Comparison of ENCODE assay signal across 16 cellular contexts in the genomic region with DNA sequence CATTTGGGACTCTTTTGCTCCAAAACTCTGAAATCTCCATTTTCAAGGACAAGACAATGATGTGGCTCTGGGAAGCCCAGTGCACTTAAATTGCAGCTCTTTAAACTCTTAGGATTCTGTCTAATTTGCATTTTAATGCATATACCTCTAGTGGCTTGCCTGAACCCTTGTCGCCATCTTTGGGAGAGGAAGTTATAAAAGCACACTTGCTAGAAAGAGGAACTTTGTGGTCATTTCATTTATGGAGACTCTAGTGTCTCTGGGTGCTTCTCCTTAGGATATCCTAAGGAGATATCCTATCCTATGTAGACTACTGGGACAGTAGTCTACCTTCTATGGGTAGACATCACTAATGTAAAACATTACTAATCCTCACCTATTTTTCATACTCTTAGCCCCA.
"Had no signal": no experiment of that assay in that cellular context is flagged by ENCODE, and none has a peak within 500 bp of the region (broad histone marks: within the 10 kb centered on the region; RNA-seq: fewer than 3 reads in every experiment).

No MANE protein-coding gene starts in this region.

- H3K27ac ChIP-seq: gastroesophageal sphincter, psoas muscle, right lobe of liver, spleen, transverse colon had no signal

- H3K4me3 ChIP-seq: gastroesophageal sphincter, psoas muscle, right lobe of liver, spleen, transverse colon had no signal

- H3K9me3 Mint-ChIP-seq: activated naive CD4-positive, alpha-beta T cell treated with anti-CD3 and anti-CD28 coated beads, Interleukin-2, amount 50 U/mL, for 24 hours; stimulated activated naive B cell treated with anti-CD40 and anti-IgM and Interleukin-4, amounts not matched to agents 10 μg/mL and 1 μg/mL and 100 μg/mL, for 72 hours had no signal

- H3K27ac Mint-ChIP-seq: activated naive CD4-positive, alpha-beta T cell treated with anti-CD3 and anti-CD28 coated beads, Interleukin-2, amount 50 U/mL, for 24 hours; stimulated activated naive B cell treated with anti-CD40 and anti-IgM and Interleukin-4, amounts not matched to agents 10 μg/mL and 1 μg/mL and 100 μg/mL, for 72 hours had no signal

- H3K9me3 ChIP-seq: gastroesophageal sphincter, psoas muscle, right lobe of liver, spleen, transverse colon had no signal

- DNase-seq: activated CD4-positive, alpha-beta T cell treated with anti-CD3 and anti-CD28 coated beads, Interleukin-2, amount 50 U/mL, for 4 hours; activated effector memory CD4-positive, alpha-beta T cell treated with Interleukin-2 at 50 U/mL for 16 hours; activated T-cell treated with anti-CD3 and anti-CD28 coated beads, Interleukin-2, amount 50 U/mL, for 1 hour; caudate nucleus; cortex of kidney; effector memory CD4-positive, alpha-beta T cell; right lobe of liver; spleen; stimulated activated CD4-positive, alpha-beta T cell treated with anti-CD3 and anti-CD28 coated beads, Interleukin-1b, Interleukin-23, amount 100 ng/mL, for 48 hours; stimulated activated naive B cell treated with anti-CD40 and anti-IgM and Interleukin-4, amounts not matched to agents 10 μg/mL and 1 μg/mL and 100 μg/mL, for 72 hours; substantia nigra; transverse colon had no signal

- H3K4me3 Mint-ChIP-seq: activated naive CD4-positive, alpha-beta T cell treated with anti-CD3 and anti-CD28 coated beads, Interleukin-2, amount 50 U/mL, for 24 hours; stimulated activated naive B cell treated with anti-CD40 and anti-IgM and Interleukin-4, amounts not matched to agents 10 μg/mL and 1 μg/mL and 100 μg/mL, for 72 hours had no signal

- H3K36me3 Mint-ChIP-seq: activated naive CD4-positive, alpha-beta T cell treated with anti-CD3 and anti-CD28 coated beads, Interleukin-2, amount 50 U/mL, for 24 hours; stimulated activated naive B cell treated with anti-CD40 and anti-IgM and Interleukin-4, amounts not matched to agents 10 μg/mL and 1 μg/mL and 100 μg/mL, for 72 hours had no signal

- H3K4me1 ChIP-seq: gastroesophageal sphincter, psoas muscle, right lobe of liver, spleen, transverse colon had no signal

- H3K4me1 Mint-ChIP-seq: activated naive CD4-positive, alpha-beta T cell treated with anti-CD3 and anti-CD28 coated beads, Interleukin-2, amount 50 U/mL, for 24 hours; stimulated activated naive B cell treated with anti-CD40 and anti-IgM and Interleukin-4, amounts not matched to agents 10 μg/mL and 1 μg/mL and 100 μg/mL, for 72 hours had no signal

- ATAC-seq: activated CD4-positive, CD25-positive, alpha-beta regulatory T cell treated with anti-CD3 and anti-CD28 coated beads, Interleukin-2, amount 50 U/mL, for 24 hours; gastroesophageal sphincter; psoas muscle; stimulated activated naive B cell treated with anti-CD40 and anti-IgM and Interleukin-4, amounts not matched to agents 10 μg/mL and 1 μg/mL and 100 μg/mL, for 72 hours had no signal

- H3K27me3 ChIP-seq: gastroesophageal sphincter, right lobe of liver, transverse colon had no signal

- H3K36me3 ChIP-seq: gastroesophageal sphincter, right lobe of liver, spleen, transverse colon had no signal
